Comparison of ENCODE assay signal across 11 cellular contexts in genomic region chr2:29015701-29016470, GRCh38. TPM values are rescaled to one million over a fixed set of nuclear protein-coding genes. Genes with fewer than 3 reads are reported as not detected.
DNase-seq lines count a peak whose midpoint lies in the region; ATAC-seq and TF ChIP-seq lines count a peak whose summit lies in the region.
"Had no signal": no experiment of that assay in that cellular context is flagged by ENCODE, and none has a peak within 500 bp of the region (broad histone marks: within the 10 kb centered on the region; RNA-seq: fewer than 3 reads in every experiment).

No MANE protein-coding gene starts in this region.

- H3K4me1 Mint-ChIP-seq in activated naive CD4-positive, alpha-beta T cell treated with anti-CD3 and anti-CD28 coated beads for 36 hours (ENCODE audit: low read depth) = peaks cover 67% of the 10 kb centered on the region
- H3K4me1 Mint-ChIP-seq in activated naive CD8-positive, alpha-beta T cell treated with anti-CD3 and anti-CD28 coated beads, Interleukin-2, amount 10 ng/mL, durations not matched to agents 7 days and 5 days = peaks cover 59% of the 10 kb centered on the region
- peaks cover 35 to 40% (median 37%) of the 10 kb centered on the region in 3 donors for H3K4me1 Mint-ChIP-seq in naive B cell

- no peak for ATAC-seq in activated naive CD8-positive, alpha-beta T cell treated with anti-CD3 and anti-CD28 coated beads, Interleukin-2, amount 10 ng/mL, durations not matched to agents 7 days and 5 days (ENCODE audit: low read depth)
- ATAC-seq in naive B cell (ENCODE audit: low read depth in 2 of 2) (no peak), upper lobe of left lung (ENCODE audit: low FRiP score in 2 of 2) (no peak), HG03460 (IDR thresholded peaks at IDR 0.05; ENCODE audit: unreplicated experiment) (no peak), HG02642 (IDR thresholded peaks at IDR 0.05; ENCODE audit: poor library complexity, unreplicated experiment) (no peak)

- no peaks in the 10 kb centered on the region for H3K36me3 Mint-ChIP-seq in activated naive CD4-positive, alpha-beta T cell treated with anti-CD3 and anti-CD28 coated beads for 36 hours (ENCODE audit: low read depth)
- H3K36me3 Mint-ChIP-seq in activated naive CD8-positive, alpha-beta T cell treated with anti-CD3 and anti-CD28 coated beads, Interleukin-2, amount 10 ng/mL, durations not matched to agents 7 days and 5 days = peaks cover 5% of the 10 kb centered on the region
- H3K36me3 Mint-ChIP-seq in naive B cell = no peaks in the 10 kb centered on the region
- H3K36me3 Mint-ChIP-seq: mesothelial cell of epicardium had no signal

- no peaks in the 10 kb centered on the region for H3K9me3 Mint-ChIP-seq in activated naive CD4-positive, alpha-beta T cell treated with anti-CD3 and anti-CD28 coated beads for 36 hours
- H3K9me3 Mint-ChIP-seq in activated naive CD8-positive, alpha-beta T cell treated with anti-CD3 and anti-CD28 coated beads, Interleukin-2, amount 10 ng/mL, durations not matched to agents 7 days and 5 days = no peaks in the 10 kb centered on the region
- H3K9me3 Mint-ChIP-seq in naive B cell = no peaks in the 10 kb centered on the region
- H3K9me3 Mint-ChIP-seq: mesothelial cell of epicardium had no signal

- TF ChIP-seq EP300 in upper lobe of left lung (IDR thresholded peaks at IDR 0.05) = no peak

- H3K27ac ChIP-seq in upper lobe of left lung = peak overlapping the region; percentile 13 to 75 (median 31)
- H3K27ac ChIP-seq: RWPE1 had no signal

- H3K36me3 ChIP-seq in upper lobe of left lung = no peaks in the 10 kb centered on the region

- 78 to 80% methylated on average over 17 of the region's 17 CpGs for WGBS in upper lobe of left lung, 2 donors

- H3K4me1 ChIP-seq in upper lobe of left lung = peaks cover 20 to 45% (median 37%) of the 10 kb centered on the region in 4 donors

- CTCF ChIA-PET in activated naive CD4-positive, alpha-beta T cell treated with anti-CD3 and anti-CD28 coated beads for 36 hours (lab: Charles Lee) = interaction anchor here (0.6 to 1.8 kb wide), 6 partner anchors 10 to 466 kb away, joined by 3 to 5 read pairs (median 4); no protein-coding TSS in a partner anchor

- H3K27ac Mint-ChIP-seq in activated naive CD4-positive, alpha-beta T cell treated with anti-CD3 and anti-CD28 coated beads for 36 hours = peak overlapping the region; percentile 90
- H3K27ac Mint-ChIP-seq in activated naive CD8-positive, alpha-beta T cell treated with anti-CD3 and anti-CD28 coated beads, Interleukin-2, amount 10 ng/mL, durations not matched to agents 7 days and 5 days = peak overlapping the region; percentile 99
- peak overlapping the region in 4 of 6 donors; percentile 1 to 80 (median 12) for H3K27ac Mint-ChIP-seq in naive B cell
- H3K27ac Mint-ChIP-seq: mesothelial cell of epicardium had no signal

- H3K27me3 Mint-ChIP-seq in activated naive CD4-positive, alpha-beta T cell treated with anti-CD3 and anti-CD28 coated beads for 36 hours (ENCODE audit: low read depth) = no peaks in the 10 kb centered on the region
- H3K27me3 Mint-ChIP-seq in activated naive CD8-positive, alpha-beta T cell treated with anti-CD3 and anti-CD28 coated beads, Interleukin-2, amount 10 ng/mL, durations not matched to agents 7 days and 5 days = no peaks in the 10 kb centered on the region
- peaks cover 7 to 21% (median 10%) of the 10 kb centered on the region in 3 donors for H3K27me3 Mint-ChIP-seq in naive B cell

- no peaks in the 10 kb centered on the region for H3K27me3 ChIP-seq in upper lobe of left lung

- H3K9me3 ChIP-seq in upper lobe of left lung = no peaks in the 10 kb centered on the region

- no peak for DNase-seq in activated naive CD4-positive, alpha-beta T cell treated with anti-CD3 and anti-CD28 coated beads for 36 hours
- no peak for DNase-seq in activated naive CD4-positive, alpha-beta T cell (lab: John Stamatoyannopoulos, UW)
- no peak for DNase-seq in activated naive CD8-positive, alpha-beta T cell treated with anti-CD3 and anti-CD28 coated beads, Interleukin-2, amount 10 ng/mL, durations not matched to agents 7 days and 5 days
- no peak for DNase-seq in naive B cell
- DNase-seq in upper lobe of left lung = no peak
- no peak for DNase-seq in GDM1 (lab: John Stamatoyannopoulos, UW)
- DNase-seq: NCI-H2171 treated with DMSO at 0.1 percent for 48 hours had no signal

- no peak for TF ChIP-seq CTCF in upper lobe of left lung (IDR thresholded peaks at IDR 0.05)

- intact Hi-C loops in activated naive CD4-positive, alpha-beta T cell treated with anti-CD3 and anti-CD28 coated beads for 36 hours (cut with micrococcal nuclease) = loop anchor here (1.0 to 10.0 kb wide), 7 partner anchors 43 to 1129 kb away; partner anchors contain the start of genes WDR43 and YPEL5

- no peak for TF ChIP-seq POLR2A in upper lobe of left lung (IDR thresholded peaks at IDR 0.05)

- no peak overlapping the region for H3K4me3 Mint-ChIP-seq in activated naive CD4-positive, alpha-beta T cell treated with anti-CD3 and anti-CD28 coated beads for 36 hours
- peak overlapping the region; percentile 89 for H3K4me3 Mint-ChIP-seq in activated naive CD8-positive, alpha-beta T cell treated with anti-CD3 and anti-CD28 coated beads, Interleukin-2, amount 10 ng/mL, durations not matched to agents 7 days and 5 days
- H3K4me3 Mint-ChIP-seq in naive B cell = peak overlapping the region in 6 of 8 donors; percentile 7 to 69 (median 43)
- H3K4me3 Mint-ChIP-seq: mesothelial cell of epicardium had no signal

- no peak overlapping the region for H3K4me3 ChIP-seq in upper lobe of left lung

- POLR2A ChIA-PET in activated naive CD8-positive, alpha-beta T cell treated with anti-CD3 and anti-CD28 coated beads, Interleukin-2, amount 10 ng/mL, durations not matched to agents 7 days and 5 days (lab: Charles Lee) = interaction anchor here (0.6 to 2.5 kb wide), 11 partner anchors 9 to 113 kb away, joined by 3 to 18 read pairs (median 3); partner anchors contain the start of gene TOGARAM2

RNA-seq across cellular contexts. Expression of gene TOGARAM2, which starts 34.8 kb away (rescaled TPM):
- total RNA-seq in activated naive CD4-positive, alpha-beta T cell treated with anti-CD3 and anti-CD28 coated beads for 36 hours = 1 to 10 TPM; 1.2 to 2.0 TPM
- total RNA-seq in activated naive CD8-positive, alpha-beta T cell treated with anti-CD3 and anti-CD28 coated beads, Interleukin-2, amount 10 ng/mL, durations not matched to agents 7 days and 5 days = 1 to 10 TPM; 5.2 to 5.3 TPM
- polyA plus RNA-seq in naive B cell (ENCODE audit: low read depth in 6 of 6) = under 1 TPM in 1 of 6 donors, not detected in 5; 0.14 TPM
- total RNA-seq in upper lobe of left lung = 10 to 100 TPM in 4 of 6 donors, 1 to 10 TPM in 1, under 1 TPM in 1; 0.37 to 24.5 (median 10.9) TPM

RNA-seq across cellular contexts. Expression of gene PCARE, which starts 58.4 kb away (rescaled TPM):
- total RNA-seq in activated naive CD4-positive, alpha-beta T cell treated with anti-CD3 and anti-CD28 coated beads for 36 hours = not detected
- total RNA-seq in activated naive CD8-positive, alpha-beta T cell treated with anti-CD3 and anti-CD28 coated beads, Interleukin-2, amount 10 ng/mL, durations not matched to agents 7 days and 5 days = not detected
- not detected for polyA plus RNA-seq in naive B cell (ENCODE audit: low read depth in 6 of 6)
- under 1 TPM in 4 of 6 donors, not detected in 2; 0.15 to 0.71 (median 0.55) TPM for total RNA-seq in upper lobe of left lung

Comparison
In these comparisons a context has a peak if more than half of its experiments do, and no peak if none do; other contexts are left out.
1. H3K27ac Mint-ChIP-seq: peak in every context shown above with its lines; median percentile 99 in activated naive CD8-positive, alpha-beta T cell treated with anti-CD3 and anti-CD28 coated beads, Interleukin-2, amount 10 ng/mL, durations not matched to agents 7 days and 5 days; 90 in activated naive CD4-positive, alpha-beta T cell treated with anti-CD3 and anti-CD28 coated beads for 36 hours; 12 in naive B cell.